Comparison of ENCODE assay signal across 14 cellular contexts in the genomic region with DNA sequence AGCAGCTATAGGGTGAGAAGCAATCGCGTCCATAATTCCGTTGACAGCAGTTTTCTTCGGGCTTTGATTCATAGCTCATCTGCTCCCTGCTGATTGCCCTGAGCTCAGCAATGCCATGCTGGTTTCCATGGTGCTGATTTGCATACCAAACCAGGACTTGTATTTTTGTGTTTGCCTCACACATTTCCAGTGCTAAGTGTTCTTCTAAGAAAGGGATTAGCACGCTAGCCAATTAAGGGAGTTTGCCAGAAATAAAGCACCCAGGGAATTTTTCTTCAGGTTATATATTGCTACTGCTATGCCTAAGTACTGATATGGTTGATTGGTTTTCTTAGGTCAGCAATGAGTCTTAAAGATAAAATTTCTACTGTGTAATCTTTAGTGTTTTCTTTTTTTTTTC.
DNase-seq lines count a peak whose midpoint lies in the region; ATAC-seq and TF ChIP-seq lines count a peak whose summit lies in the region.
"Had no signal": no experiment of that assay in that cellular context is flagged by ENCODE, and none has a peak within 500 bp of the region (broad histone marks: within the 10 kb centered on the region; RNA-seq: fewer than 3 reads in every experiment).

No MANE protein-coding gene starts in this region.

- peak; percentile 52 for DNase-seq in NCI-H748 (lab: John Stamatoyannopoulos, UW; ENCODE audit: unreplicated experiment)
- DNase-seq in NCI-H748 treated with DMSO at 0.1 percent for 48 hours (lab: John Stamatoyannopoulos, UW), result no peak
- DNase-seq in astrocyte of the spinal cord (ENCODE audit: low read depth, low spot score), result peak; percentile 22
- peak; percentile 46 for DNase-seq in iPS-NIHi11 (ENCODE audit: low spot score)
- DNase-seq in upper lobe of right lung, result no peak
- no peak for DNase-seq in heart right ventricle
- no peak for DNase-seq in T-helper 1 cell
- DNase-seq: naive thymus-derived CD4-positive, alpha-beta T cell; SIG-M5; stimulated activated naive B cell treated with anti-CD40 and anti-IgM and Interleukin-4, amounts not matched to agents 10 μg/mL and 1 μg/mL and 100 μg/mL, for 72 hours had no signal

- intact Hi-C loops in upper lobe of right lung (cut with DNase I) (no loop called here), heart right ventricle (cut with DNase I) (loop anchor here in 3 of 10 donors (5.0 to 10.0 kb wide), 2 partner anchors 175 to 177 kb away; a partner anchor contains a TSS)

- no peak overlapping the region for H3K27ac ChIP-seq in upper lobe of right lung
- H3K27ac ChIP-seq in heart right ventricle, result no peak overlapping the region
- H3K27ac ChIP-seq: KMS-11 had no signal

- no peaks in the 10 kb centered on the region for H3K27me3 ChIP-seq in upper lobe of right lung
- H3K27me3 ChIP-seq in heart right ventricle, result no peaks in the 10 kb centered on the region

- TF ChIP-seq CTCF in astrocyte of the spinal cord (IDR thresholded peaks at IDR 0.05; ENCODE audit: low read depth, low read length), result no peak
- no peak for TF ChIP-seq CTCF in upper lobe of right lung (IDR thresholded peaks at IDR 0.05)
- no peak for TF ChIP-seq CTCF in heart right ventricle (IDR thresholded peaks at IDR 0.05)

- H3K9me3 ChIP-seq in upper lobe of right lung (no peaks in the 10 kb centered on the region), heart right ventricle (peaks cover 0 to 7% (median 0%) of the 10 kb centered on the region in 11 donors)

- H3K36me3 ChIP-seq in upper lobe of right lung (no peaks in the 10 kb centered on the region), heart right ventricle (no peaks in the 10 kb centered on the region)

- H3K4me3 ChIP-seq in astrocyte of the spinal cord (ENCODE audit: low read depth, low read length) (no peak overlapping the region), upper lobe of right lung (no peak overlapping the region), heart right ventricle (no peak overlapping the region)

- H3K4me1 ChIP-seq in upper lobe of right lung, result no peaks in the 10 kb centered on the region
- peaks cover 0 to 17% (median 0%) of the 10 kb centered on the region in 9 donors for H3K4me1 ChIP-seq in heart right ventricle

- ATAC-seq in upper lobe of right lung, result peak; percentile 25
- ATAC-seq in heart right ventricle, result no peak
- no peak for ATAC-seq in GM18873 (IDR thresholded peaks at IDR 0.05; ENCODE audit: low FRiP score, unreplicated experiment)
- ATAC-seq: activated CD4-positive, CD25-positive, alpha-beta regulatory T cell treated with anti-CD3 and anti-CD28 coated beads, Interleukin-2, amount 50 U/mL, for 24 hours; activated T-helper 17 cell treated with anti-CD3 and anti-CD28 coated beads, Interleukin-2, amount 50 U/mL, for 72 hours; naive thymus-derived CD4-positive, alpha-beta T cell; stimulated activated naive B cell treated with anti-CD40 and anti-IgM and Interleukin-4, amounts not matched to agents 10 μg/mL and 1 μg/mL and 100 μg/mL, for 72 hours had no signal

- WGBS in heart right ventricle, 2 donors, result 44 to 54% methylated on average over 5 of the region's 5 CpGs

- in situ Hi-C loops in astrocyte of the spinal cord (cut with HindIII; ENCODE audit: low sequenced_read_pairs), result no loop called here

Comparison
In these comparisons a context has a peak if more than half of its experiments do, and no peak if none do; other contexts are left out.
1. DNase-seq: peak in NCI-H748 (single experiment), astrocyte of the spinal cord (single experiment) and iPS-NIHi11 (single experiment); none in NCI-H748 treated with DMSO at 0.1 percent for 48 hours (single experiment), upper lobe of right lung (single experiment), heart right ventricle (0 of 2) and T-helper 1 cell (0 of 5).